ENCODE assay signal across 1 cellular context in genomic region chr2:85504434-85505261, GRCh38.
TF ChIP-seq lines count a peak whose summit lies in the region.

No MANE protein-coding gene starts in this region.

TF ChIP-seq in GM23338, 12 proteins besides CTCF, POLR2A, EP300 and RAD21 (continued from another document):
- TF ChIP-seq ZNF462 (CRISPR knock-in tag; IDR thresholded peaks at IDR 0.05), result no peak
- no peak for TF ChIP-seq REST (IDR thresholded peaks at IDR 0.05; ENCODE audit: unreplicated experiment)
- no peak for TF ChIP-seq EZH2phosphoT487 (IDR thresholded peaks at IDR 0.05; ENCODE audit: unreplicated experiment)
- TF ChIP-seq ZNF331 (CRISPR knock-in tag; IDR thresholded peaks at IDR 0.05; ENCODE audit: low read depth), result no peak
- no peak for TF ChIP-seq NANOG (IDR thresholded peaks at IDR 0.05; ENCODE audit: borderline replicate concordance)
